1 cellular context compared by ENCODE assay signal in genomic region chr14:24442240-24443052, GRCh38.
TF ChIP-seq lines count a peak whose summit lies in the region.

SDR39U1 (minus strand) TSS chr14:24442776; CDS start chr14:24442769, 7 bp downstream.

TF ChIP-seq in HepG2, 621 proteins besides CTCF, POLR2A, EP300 and RAD21 (continued from another document and continues in another):
- TF ChIP-seq TERF1 (CRISPR knock-in tag; IDR thresholded peaks at IDR 0.05), result no peak
- TF ChIP-seq PAXIP1 (CRISPR knock-in tag; conservative IDR thresholded peaks at IDR 0.05), result peak; percentile 84
- peak; percentile 82 for TF ChIP-seq BRD4 (CRISPR knock-in tag; IDR thresholded peaks at IDR 0.05)
- peak; percentile 82; the same call in 1 of the 2 replicates for TF ChIP-seq ZBTB3 (CRISPR knock-in tag; IDR thresholded peaks at IDR 0.05; ENCODE audit: borderline replicate concordance, low read depth)
- TF ChIP-seq NKX3-1 (CRISPR knock-in tag; IDR thresholded peaks at IDR 0.05), result no peak; the same call in 1 of the 2 replicates
- peak; percentile 75 for TF ChIP-seq MED1 (CRISPR knock-in tag; IDR thresholded peaks at IDR 0.05)
- TF ChIP-seq GPBP1L1 (CRISPR knock-in tag; IDR thresholded peaks at IDR 0.05), result no peak
- peak; percentile 83 for TF ChIP-seq HOXA3 (CRISPR knock-in tag; IDR thresholded peaks at IDR 0.05)
- TF ChIP-seq RERE (CRISPR knock-in tag; IDR thresholded peaks at IDR 0.05; ENCODE audit: low read depth), result peak; percentile 50; the same call in 1 of the 2 replicates
- TF ChIP-seq XRCC5 (optimal IDR thresholded peaks at IDR 0.05; ENCODE audit: low read length), result peak; percentile 96
- peak; percentile 90 for TF ChIP-seq ELF4 (CRISPR knock-in tag; IDR thresholded peaks at IDR 0.05; ENCODE audit: borderline replicate concordance)
- peak; percentile 99 for TF ChIP-seq HES4 (CRISPR knock-in tag; IDR thresholded peaks at IDR 0.05; ENCODE audit: borderline replicate concordance)
- TF ChIP-seq HOXD1 (CRISPR knock-in tag; IDR thresholded peaks at IDR 0.05), result peak; percentile 41
- peak; percentile 86; the same call in 1 of the 2 replicates for TF ChIP-seq E2F1 (CRISPR knock-in tag; IDR thresholded peaks at IDR 0.05)
- TF ChIP-seq ZFP90 (CRISPR knock-in tag; IDR thresholded peaks at IDR 0.05; ENCODE audit: borderline replicate concordance), result peak; percentile 98
- TF ChIP-seq PRPF4 (IDR thresholded peaks at IDR 0.05; ENCODE audit: low read depth, low read length, poor library complexity, severe bottlenecking), result no peak
- TF ChIP-seq THRA (CRISPR knock-in tag; IDR thresholded peaks at IDR 0.05; ENCODE audit: borderline replicate concordance), result peak; percentile 75
- no peak for TF ChIP-seq ZNF703 (CRISPR knock-in tag; IDR thresholded peaks at IDR 0.05; ENCODE audit: borderline replicate concordance)
- peak; percentile 58 for TF ChIP-seq HDAC2 (CRISPR knock-in tag; IDR thresholded peaks at IDR 0.05)
- peak; percentile 91 for TF ChIP-seq MTF1 (CRISPR knock-in tag; IDR thresholded peaks at IDR 0.05)
- TF ChIP-seq ATF1 (CRISPR knock-in tag; IDR thresholded peaks at IDR 0.05), result peak; percentile 95
- no peak for TF ChIP-seq PBX3 (CRISPR knock-in tag; IDR thresholded peaks at IDR 0.05; ENCODE audit: borderline replicate concordance)
- TF ChIP-seq SRF (IDR thresholded peaks at IDR 0.05; ENCODE audit: low read depth, low read length), result peak; percentile 57; the same call in 1 of the 2 replicates
- TF ChIP-seq ZNF275 (CRISPR knock-in tag; IDR thresholded peaks at IDR 0.05; ENCODE audit: borderline replicate concordance), result peak; percentile 99
- peak; percentile 94; the same call in 1 of the 2 replicates for TF ChIP-seq ZNF790 (CRISPR knock-in tag; IDR thresholded peaks at IDR 0.05; ENCODE audit: borderline replicate concordance)
- peak; percentile 64; the same call in 1 of the 2 replicates for TF ChIP-seq ZBTB49 (CRISPR knock-in tag; IDR thresholded peaks at IDR 0.05; ENCODE audit: borderline replicate concordance)
- TF ChIP-seq SNAI1 (CRISPR knock-in tag; IDR thresholded peaks at IDR 0.05; ENCODE audit: borderline replicate concordance), result peak; percentile 98; the same call in 1 of the 2 replicates
- TF ChIP-seq EZH2 (conservative IDR thresholded peaks at IDR 0.05; ENCODE audit: low read depth, low read length), result no peak
- TF ChIP-seq ATAD3A (CRISPR knock-in tag; IDR thresholded peaks at IDR 0.05), result peak; percentile 73
- TF ChIP-seq IRX3 (CRISPR knock-in tag; IDR thresholded peaks at IDR 0.05; ENCODE audit: borderline replicate concordance, low read depth), result peak; percentile 43; the same call in 1 of the 2 replicates
- peak; percentile 17; the same call in 1 of the 2 replicates for TF ChIP-seq WIZ (CRISPR knock-in tag; IDR thresholded peaks at IDR 0.05)
- TF ChIP-seq RELA (CRISPR knock-in tag; IDR thresholded peaks at IDR 0.05), result no peak
- no peak for TF ChIP-seq BATF2 (CRISPR knock-in tag; IDR thresholded peaks at IDR 0.05)
- TF ChIP-seq RFX5 (IDR thresholded peaks at IDR 0.05; ENCODE audit: low read depth, low read length), result peak; percentile 8; the same call in 1 of the 2 replicates
- TF ChIP-seq ZNF335 (CRISPR knock-in tag; IDR thresholded peaks at IDR 0.05), result peak; percentile 99
- TF ChIP-seq ZNF788 (CRISPR knock-in tag; IDR thresholded peaks at IDR 0.05; ENCODE audit: borderline replicate concordance), result peak; percentile 88; the same call in 1 of the 2 replicates
- no peak for TF ChIP-seq RARG (CRISPR knock-in tag; IDR thresholded peaks at IDR 0.05; ENCODE audit: low read depth)
- peak; percentile 40 for TF ChIP-seq MIER3 (CRISPR knock-in tag; IDR thresholded peaks at IDR 0.05; ENCODE audit: borderline replicate concordance)
- no peak for TF ChIP-seq PTBP1 (IDR thresholded peaks at IDR 0.05; ENCODE audit: low read depth, low read length, poor library complexity, severe bottlenecking)
